Comparison of ENCODE assay signal across 1 cellular context in the genomic region with DNA sequence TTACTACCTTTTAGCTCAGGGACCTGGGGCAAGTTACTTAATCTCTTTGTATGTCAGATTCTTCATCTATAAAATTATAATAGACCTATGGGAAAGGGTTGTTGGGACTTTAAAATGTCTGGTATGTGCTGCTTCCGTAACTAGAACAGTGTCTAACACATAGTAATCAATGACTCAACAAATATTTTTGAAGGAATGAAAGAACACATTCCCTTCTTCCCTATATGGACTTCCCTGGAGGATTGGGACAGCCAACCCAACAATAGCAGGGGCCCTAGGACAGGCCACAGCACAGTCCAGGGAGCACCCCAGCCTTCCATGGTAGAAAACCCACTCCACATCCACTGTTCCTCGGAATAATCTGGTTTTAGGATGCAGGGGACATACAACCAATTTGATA.
TF ChIP-seq lines count a peak whose summit lies in the region.

No MANE protein-coding gene starts in this region.

TF ChIP-seq in GM23338, 12 proteins besides CTCF, POLR2A, EP300 and RAD21 (continued from another document):
- TF ChIP-seq, protein P1, sequence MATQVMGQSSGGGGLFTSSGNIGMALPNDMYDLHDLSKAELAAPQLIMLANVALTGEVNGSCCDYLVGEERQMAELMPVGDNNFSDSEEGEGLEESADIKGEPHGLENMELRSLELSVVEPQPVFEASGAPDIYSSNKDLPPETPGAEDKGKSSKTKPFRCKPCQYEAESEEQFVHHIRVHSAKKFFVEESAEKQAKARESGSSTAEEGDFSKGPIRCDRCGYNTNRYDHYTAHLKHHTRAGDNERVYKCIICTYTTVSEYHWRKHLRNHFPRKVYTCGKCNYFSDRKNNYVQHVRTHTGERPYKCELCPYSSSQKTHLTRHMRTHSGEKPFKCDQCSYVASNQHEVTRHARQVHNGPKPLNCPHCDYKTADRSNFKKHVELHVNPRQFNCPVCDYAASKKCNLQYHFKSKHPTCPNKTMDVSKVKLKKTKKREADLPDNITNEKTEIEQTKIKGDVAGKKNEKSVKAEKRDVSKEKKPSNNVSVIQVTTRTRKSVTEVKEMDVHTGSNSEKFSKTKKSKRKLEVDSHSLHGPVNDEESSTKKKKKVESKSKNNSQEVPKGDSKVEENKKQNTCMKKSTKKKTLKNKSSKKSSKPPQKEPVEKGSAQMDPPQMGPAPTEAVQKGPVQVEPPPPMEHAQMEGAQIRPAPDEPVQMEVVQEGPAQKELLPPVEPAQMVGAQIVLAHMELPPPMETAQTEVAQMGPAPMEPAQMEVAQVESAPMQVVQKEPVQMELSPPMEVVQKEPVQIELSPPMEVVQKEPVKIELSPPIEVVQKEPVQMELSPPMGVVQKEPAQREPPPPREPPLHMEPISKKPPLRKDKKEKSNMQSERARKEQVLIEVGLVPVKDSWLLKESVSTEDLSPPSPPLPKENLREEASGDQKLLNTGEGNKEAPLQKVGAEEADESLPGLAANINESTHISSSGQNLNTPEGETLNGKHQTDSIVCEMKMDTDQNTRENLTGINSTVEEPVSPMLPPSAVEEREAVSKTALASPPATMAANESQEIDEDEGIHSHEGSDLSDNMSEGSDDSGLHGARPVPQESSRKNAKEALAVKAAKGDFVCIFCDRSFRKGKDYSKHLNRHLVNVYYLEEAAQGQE (IDR thresholded peaks at IDR 0.05; ENCODE audit: unreplicated experiment) = no peak
- no peak for TF ChIP-seq EZH2 (IDR thresholded peaks at IDR 0.05; ENCODE audit: low read depth, unreplicated experiment)
- no peak for TF ChIP-seq ZNF114 (CRISPR knock-in tag; IDR thresholded peaks at IDR 0.05)
TF ChIP-seq in GM23338: peak in this region for 0.
